Comparison of ENCODE assay signal across 2 cellular contexts in the genomic region with DNA sequence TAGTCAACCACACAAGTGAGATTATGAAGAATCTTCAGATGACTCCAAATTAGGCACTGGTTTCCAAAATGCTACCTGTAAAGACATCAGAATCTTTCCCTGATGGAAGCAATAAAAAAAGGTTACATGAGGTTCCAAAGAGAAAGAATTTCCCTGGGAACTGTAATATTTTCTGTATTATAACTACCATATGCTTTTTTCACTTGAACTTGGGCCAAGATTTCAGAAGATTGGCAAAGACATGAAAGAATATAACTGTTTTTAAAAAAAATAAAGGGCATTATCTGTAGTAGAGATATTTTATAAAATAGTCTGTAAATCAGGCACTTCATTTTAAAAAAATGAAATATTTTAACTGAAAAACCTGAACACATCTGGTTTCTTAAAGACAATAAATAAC.
TF ChIP-seq lines count a peak whose summit lies in the region.

No MANE protein-coding gene starts in this region.

TF ChIP-seq in A549, 52 proteins besides CTCF, POLR2A, EP300 and RAD21:
- TF ChIP-seq ZFP36 (IDR thresholded peaks at IDR 0.05; ENCODE audit: borderline replicate concordance, partially characterized antibody) = no peak
- no peak for TF ChIP-seq ZNF302 (CRISPR knock-in tag; IDR thresholded peaks at IDR 0.05)
- TF ChIP-seq ZSCAN20 (CRISPR knock-in tag; IDR thresholded peaks at IDR 0.05) = no peak
- no peak for TF ChIP-seq HDAC2 (IDR thresholded peaks at IDR 0.05)
- TF ChIP-seq CBX8 (IDR thresholded peaks at IDR 0.05) = no peak
- TF ChIP-seq TP53 (CRISPR knock-in tag; IDR thresholded peaks at IDR 0.05) = no peak
- TF ChIP-seq SREBF2 (IDR thresholded peaks at IDR 0.05) = no peak
- no peak for TF ChIP-seq RCOR1 (IDR thresholded peaks at IDR 0.05; ENCODE audit: low read depth, low read length)
- no peak for TF ChIP-seq USF2 (IDR thresholded peaks at IDR 0.05)
- TF ChIP-seq NFE2L2 (conservative IDR thresholded peaks at IDR 0.05; ENCODE audit: low read length) = no peak
- no peak for TF ChIP-seq HOXB13 (CRISPR knock-in tag; IDR thresholded peaks at IDR 0.05; ENCODE audit: low read depth)
TF ChIP-seq in A549: peak in this region for 0.

TF ChIP-seq in IMR-90, 13 proteins besides CTCF, POLR2A, EP300 and RAD21:
- no peak for TF ChIP-seq CEBPB (IDR thresholded peaks at IDR 0.05; ENCODE audit: low read depth, low read length)
- TF ChIP-seq NFE2L2 (IDR thresholded peaks at IDR 0.05; ENCODE audit: low read depth, low read length) = no peak
- no peak for TF ChIP-seq USF2 (IDR thresholded peaks at IDR 0.05; ENCODE audit: low read depth, low read length)
- no peak for TF ChIP-seq SMC3 (IDR thresholded peaks at IDR 0.05; ENCODE audit: low read depth, low read length)
- no peak for TF ChIP-seq RCOR1 (IDR thresholded peaks at IDR 0.05; ENCODE audit: insufficient replicate concordance, low read length)
- TF ChIP-seq RFX5 (IDR thresholded peaks at IDR 0.05; ENCODE audit: low read depth, low read length) = no peak
- TF ChIP-seq BHLHE40 (IDR thresholded peaks at IDR 0.05; ENCODE audit: low read depth, low read length) = no peak
- TF ChIP-seq, protein P1, sequence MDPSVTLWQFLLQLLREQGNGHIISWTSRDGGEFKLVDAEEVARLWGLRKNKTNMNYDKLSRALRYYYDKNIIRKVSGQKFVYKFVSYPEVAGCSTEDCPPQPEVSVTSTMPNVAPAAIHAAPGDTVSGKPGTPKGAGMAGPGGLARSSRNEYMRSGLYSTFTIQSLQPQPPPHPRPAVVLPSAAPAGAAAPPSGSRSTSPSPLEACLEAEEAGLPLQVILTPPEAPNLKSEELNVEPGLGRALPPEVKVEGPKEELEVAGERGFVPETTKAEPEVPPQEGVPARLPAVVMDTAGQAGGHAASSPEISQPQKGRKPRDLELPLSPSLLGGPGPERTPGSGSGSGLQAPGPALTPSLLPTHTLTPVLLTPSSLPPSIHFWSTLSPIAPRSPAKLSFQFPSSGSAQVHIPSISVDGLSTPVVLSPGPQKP (IDR thresholded peaks at IDR 0.05; ENCODE audit: borderline replicate concordance, low read depth, low read length) = no peak
- no peak for TF ChIP-seq MXI1 (IDR thresholded peaks at IDR 0.05; ENCODE audit: borderline replicate concordance, low read depth, low read length)
- no peak for TF ChIP-seq MAFK (IDR thresholded peaks at IDR 0.05; ENCODE audit: low read depth, low read length)
- no peak for TF ChIP-seq FOS (IDR thresholded peaks at IDR 0.05; ENCODE audit: low read depth, low read length)
- TF ChIP-seq CHD1 (IDR thresholded peaks at IDR 0.05; ENCODE audit: low read depth, low read length) = no peak
- TF ChIP-seq MAZ (IDR thresholded peaks at IDR 0.05; ENCODE audit: borderline replicate concordance, low read depth, low read length) = no peak
